In the genomic region with DNA sequence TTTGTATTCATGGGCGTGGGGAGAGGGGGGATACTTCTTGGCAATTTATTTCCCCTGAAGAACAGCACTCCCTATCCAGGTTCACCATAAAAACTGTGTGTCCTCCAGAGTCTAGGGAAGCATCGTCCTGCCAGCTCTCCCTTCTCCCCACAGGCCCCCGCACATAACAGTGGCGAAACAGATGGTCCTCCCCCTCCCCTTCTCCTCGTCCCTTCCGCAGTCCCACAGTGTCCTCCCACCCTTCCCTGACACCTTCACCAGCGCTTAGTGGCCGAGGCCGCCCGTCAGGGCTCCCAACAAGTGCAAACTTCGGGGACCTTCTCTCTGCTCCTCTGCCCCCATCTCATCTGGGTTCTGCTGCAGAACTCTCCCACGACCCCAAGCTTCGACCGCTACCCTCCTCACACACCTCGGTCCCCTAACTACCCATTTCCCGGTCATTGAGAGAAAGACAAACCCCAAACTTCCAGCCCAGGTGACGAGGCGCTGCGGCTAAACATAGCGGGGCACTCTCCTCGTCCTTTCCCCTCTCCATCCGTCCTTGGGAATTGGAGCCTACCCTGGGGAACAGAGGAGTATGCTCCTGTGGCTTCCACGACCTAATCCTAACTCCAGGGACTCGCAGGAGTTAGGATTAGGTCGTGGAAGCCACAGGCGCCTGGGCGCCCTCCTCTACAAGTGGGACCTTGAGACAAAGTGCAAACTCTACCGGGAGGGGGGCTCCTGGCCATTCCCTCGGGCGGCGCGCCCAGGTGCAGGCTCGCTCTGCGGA, we compare ENCODE assay signal across 7 cellular contexts.
DNase-seq lines count a peak whose midpoint lies in the region; ATAC-seq and TF ChIP-seq lines count a peak whose summit lies in the region.

No MANE protein-coding gene starts in this region.

- H3K9me3 ChIP-seq in RWPE2 (ENCODE audit: severe bottlenecking): no peaks in the 10 kb centered on the region

- H3K4me1 ChIP-seq in RWPE2 (ENCODE audit: insufficient read depth, poor library complexity, severe bottlenecking): no peaks in the 10 kb centered on the region

- DNase-seq in RWPE2 (ENCODE audit: low spot score): no peak
- DNase-seq in hepatic stellate cell (ENCODE audit: low spot score): peak; percentile 16
- no peak for DNase-seq in activated gamma-delta T cell treated with Interleukin-2 at 50 U/mL for 16 hours
- no peak for DNase-seq in NCI-H146 treated with DMSO at 0.1 percent for 48 hours (lab: John Stamatoyannopoulos, UW; ENCODE audit: unreplicated experiment)
- no peak for DNase-seq in stimulated activated CD4-positive, alpha-beta T cell treated with anti-CD3 and anti-CD28 coated beads, Interleukin-12 subunit alpha, Interleukin-12 subunit beta, amount 100 ng/mL, for 4 hours

- no peaks in the 10 kb centered on the region for H3K36me3 ChIP-seq in RWPE2 (ENCODE audit: low read depth)

- no peak for TF ChIP-seq CTCF in RWPE2 (IDR thresholded peaks at IDR 0.05; ENCODE audit: poor library complexity, severe bottlenecking)

- peaks cover 34% of the 10 kb centered on the region for H3K27me3 ChIP-seq in RWPE2 (ENCODE audit: insufficient read depth, poor library complexity, severe bottlenecking)

- peak overlapping the region; percentile 38 for H3K4me3 ChIP-seq in RWPE2 (ENCODE audit: severe bottlenecking)
- peak overlapping the region; percentile 8 to 51 (median 30) for H3K4me3 ChIP-seq in skin epidermis

- H3K27ac ChIP-seq in RWPE2 (ENCODE audit: poor library complexity, severe bottlenecking) (no peak overlapping the region), skin epidermis (peak overlapping the region in 1 of 21 experiments; percentile 34)

- peak; percentile 8 for ATAC-seq in GM21381 (IDR thresholded peaks at IDR 0.05; ENCODE audit: unreplicated experiment)
- no peak; the same call in 1 of the 3 replicates for ATAC-seq in RWPE2 (ENCODE audit: low read depth)
